In genomic region chr13:20134732-20135131, GRCh38 we compare ENCODE assay signal across 18 cellular contexts. TPM values are rescaled to one million over a fixed set of nuclear protein-coding genes. Genes with fewer than 3 reads are reported as not detected.
"Had no signal": no experiment of that assay in that cellular context is flagged by ENCODE, and none has a peak within 500 bp of the region (broad histone marks: within the 10 kb centered on the region; RNA-seq: fewer than 3 reads in every experiment).

No MANE protein-coding gene starts in this region.

- DNase-seq: KBM-7, MG63, NCI-H1092, NCI-H1105 treated with DMSO at 0.1 percent for 48 hours, NCI-H1417 treated with DMSO at 0.1 percent for 48 hours, NCI-H146, NCI-H1694 treated with DMSO at 0.1 percent for 48 hours, NCI-H1930, NCI-H2081, NCI-H2107, NCI-H2227 treated with DMSO at 0.1 percent for 48 hours, NCI-H524, NCI-H526 treated with DMSO at 0.1 percent for 48 hours, NCI-H748 treated with DMSO at 0.1 percent for 48 hours, Right ventricle myocardium superior, RPMI8226, SIG-M5 had no signal

RNA-seq across cellular contexts. Expression of gene GJA3, which starts 26.1 kb away (rescaled TPM):
- total RNA-seq: SJSA1 had no signal

RNA-seq across cellular contexts. Expression of gene GJB2, which starts 58.0 kb away (rescaled TPM):
- total RNA-seq: SJSA1 had no signal
